Comparison of ENCODE assay signal across 8 cellular contexts in genomic region chr12:116277393-116278258, GRCh38. TPM values are rescaled to one million over a fixed set of nuclear protein-coding genes. Genes with fewer than 3 reads are reported as not detected.
DNase-seq lines count a peak whose midpoint lies in the region; ATAC-seq and TF ChIP-seq lines count a peak whose summit lies in the region.

Gene MED13L (minus strand): TSS chr12:116277693. CDS start chr12:116277131, 562 bp downstream.

- TF ChIP-seq EP300 in neural cell (conservative IDR thresholded peaks at IDR 0.05; ENCODE audit: poor library complexity, severe bottlenecking) = peak; percentile 25

- H3K4me3 Mint-ChIP-seq in stimulated activated naive CD8-positive, alpha-beta T cell treated with anti-CD3 and anti-CD28 coated beads, Interleukin-15, amount 100 ng/mL, for 72 hours = peak within 1 kb of the TSS; percentile 83 to 95

- peaks cover 43% of the 10 kb centered on the region for H3K79me2 ChIP-seq in DOHH2 (ENCODE audit: control insufficient read depth, low read length)
- H3K79me2 ChIP-seq in neural cell (replicated peaks; ENCODE audit: insufficient read depth, low read length) = peaks cover 38% of the 10 kb centered on the region

- TF ChIP-seq RAD21 in neural cell (conservative IDR thresholded peaks at IDR 0.05) = peak; percentile 59

- H4K20me1 ChIP-seq in DOHH2 (ENCODE audit: control insufficient read depth, insufficient read depth, low read depth, low read length) = peaks cover 24% of the 10 kb centered on the region; the same call in 1 of the 2 replicates
- H4K20me1 ChIP-seq in neural cell (ENCODE audit: insufficient read depth) = peaks cover 19% of the 10 kb centered on the region

- no peak for TF ChIP-seq CTCF in DOHH2 (IDR thresholded peaks at IDR 0.05; ENCODE audit: low read depth, low read length, poor library complexity, severe bottlenecking)
- TF ChIP-seq CTCF in neural cell (IDR thresholded peaks at IDR 0.05; ENCODE audit: poor library complexity, severe bottlenecking) = peak; percentile 58

- peak within 1 kb of the TSS; percentile 94 for H3K4me3 ChIP-seq in DOHH2 (ENCODE audit: low read length)
- H3K4me3 ChIP-seq in neural cell (ENCODE audit: low read length) = peak within 1 kb of the TSS; percentile 94

- no peaks in the 10 kb centered on the region for H3K9me3 ChIP-seq in DOHH2 (ENCODE audit: control insufficient read depth, insufficient read depth, low read length)
- no peaks in the 10 kb centered on the region for H3K9me3 ChIP-seq in neural cell (ENCODE audit: low read length)

- H3K4me1 ChIP-seq in DOHH2 (ENCODE audit: control insufficient read depth, low read length) = peaks cover 35% of the 10 kb centered on the region

- no peaks in the 10 kb centered on the region for H3K9me3 Mint-ChIP-seq in stimulated activated naive CD8-positive, alpha-beta T cell treated with anti-CD3 and anti-CD28 coated beads, Interleukin-15, amount 100 ng/mL, for 72 hours

- H3K27ac ChIP-seq in DOHH2 (ENCODE audit: low read depth, low read length) (peak within 1 kb of the TSS; percentile 15), neural cell (ENCODE audit: low read length) (peak within 1 kb of the TSS; percentile 86)

- H3K4me1 Mint-ChIP-seq in stimulated activated naive CD8-positive, alpha-beta T cell treated with anti-CD3 and anti-CD28 coated beads, Interleukin-15, amount 100 ng/mL, for 72 hours = peaks cover 43% of the 10 kb centered on the region

- H3K4me2 ChIP-seq in DOHH2 (ENCODE audit: low read length) (peak within 1 kb of the TSS; percentile 98), neural cell (ENCODE audit: low read length) (no peak within 1 kb of the TSS)

- H3F3A ChIP-seq in DOHH2 (ENCODE audit: control insufficient read depth, insufficient read depth) (0 out of 2 replicates have a peak, but pooled peaks cover 3% of the 10 kb centered on the region), neural cell (ENCODE audit: insufficient read depth, low read length, poor library complexity, severe bottlenecking) (peaks cover 3% of the 10 kb centered on the region)

- peak within 1 kb of the TSS; percentile 93 to 98 for H3K27ac Mint-ChIP-seq in stimulated activated naive CD8-positive, alpha-beta T cell treated with anti-CD3 and anti-CD28 coated beads, Interleukin-15, amount 100 ng/mL, for 72 hours

- peak; percentile 84 for ATAC-seq in GM21825 (IDR thresholded peaks at IDR 0.05; ENCODE audit: unreplicated experiment)
- ATAC-seq in stimulated activated naive CD8-positive, alpha-beta T cell treated with anti-CD3 and anti-CD28 coated beads, Interleukin-15, amount 100 ng/mL, for 72 hours = peak; percentile 83

- H3K36me3 ChIP-seq in DOHH2 (ENCODE audit: control insufficient read depth, low read length) = no peaks in the 10 kb centered on the region
- H3K36me3 ChIP-seq in neural cell (ENCODE audit: insufficient read depth, low read length) = no peaks in the 10 kb centered on the region

- DNase-seq in Kasumi-1 (lab: John Stamatoyannopoulos, UW) (peak; percentile 71 to 81), SHP77 treated with DMSO at 0.1 percent for 48 hours (lab: John Stamatoyannopoulos, UW) (peak; percentile 63), activated gamma-delta T cell (lab: John Stamatoyannopoulos, UW) (peak; percentile 83), fibroblast of the conjunctiva (ENCODE audit: low read depth) (peak; percentile 67)
- peak; percentile 89 to 91 for DNase-seq in stimulated activated naive CD8-positive, alpha-beta T cell treated with anti-CD3 and anti-CD28 coated beads, Interleukin-15, amount 100 ng/mL, for 72 hours

- peak within 1 kb of the TSS; percentile 84 for H3K9ac ChIP-seq in neural cell (ENCODE audit: low read length)

- H3K27me3 ChIP-seq in DOHH2 (ENCODE audit: control insufficient read depth, low read length) = peaks cover 24% of the 10 kb centered on the region
- H3K27me3 ChIP-seq in neural cell (ENCODE audit: insufficient read depth, low read depth, low read length) = no peaks in the 10 kb centered on the region

- no peaks in the 10 kb centered on the region for H3K9me2 ChIP-seq in DOHH2 (replicated peaks; ENCODE audit: control insufficient read depth, low read length)
- H3K9me2 ChIP-seq in neural cell (ENCODE audit: insufficient read depth, low read length) = no peaks in the 10 kb centered on the region

- H2AFZ ChIP-seq in neural cell (ENCODE audit: low read depth, low read length) = peak within 1 kb of the TSS; percentile 71

- peaks cover 6% of the 10 kb centered on the region for H3K27me3 Mint-ChIP-seq in stimulated activated naive CD8-positive, alpha-beta T cell treated with anti-CD3 and anti-CD28 coated beads, Interleukin-15, amount 100 ng/mL, for 72 hours

TF ChIP-seq in neural cell, 6 proteins besides CTCF, POLR2A, EP300 and RAD21:
- peak; percentile 75 for TF ChIP-seq POLR2AphosphoS5 (IDR thresholded peaks at IDR 0.05)
- TF ChIP-seq MXI1 (conservative IDR thresholded peaks at IDR 0.05; ENCODE audit: poor library complexity, severe bottlenecking) = peak; percentile 47
- TF ChIP-seq SMC3 (conservative IDR thresholded peaks at IDR 0.05; ENCODE audit: poor library complexity) = peak; percentile 54
- no peak for TF ChIP-seq TAF1 (IDR thresholded peaks at IDR 0.05; ENCODE audit: low read depth)
- TF ChIP-seq REST (IDR thresholded peaks at IDR 0.05; ENCODE audit: borderline replicate concordance) = peak; percentile 38
- no peak for TF ChIP-seq EZH2 (IDR thresholded peaks at IDR 0.05; ENCODE audit: borderline replicate concordance, insufficient read depth, low read length, poor library complexity, severe bottlenecking)
TF ChIP-seq in neural cell: peak in this region for 4.

RNA-seq across cellular contexts. Expression of gene MED13L, which starts in this region (rescaled TPM):
- 34.0 and 38.9 TPM in 2 replicates for polyA plus RNA-seq in neural cell
- 287 and 346 TPM in 2 replicates for polyA minus RNA-seq in neural cell

Comparison
In these comparisons a context has a peak if more than half of its experiments do, and no peak if none do; other contexts are left out.
1. Peak in every context shown above with its lines: DNase-seq, ATAC-seq, H3K4me3 ChIP-seq and H3K27ac ChIP-seq.